27 cellular contexts compared by ENCODE assay signal in the genomic region with DNA sequence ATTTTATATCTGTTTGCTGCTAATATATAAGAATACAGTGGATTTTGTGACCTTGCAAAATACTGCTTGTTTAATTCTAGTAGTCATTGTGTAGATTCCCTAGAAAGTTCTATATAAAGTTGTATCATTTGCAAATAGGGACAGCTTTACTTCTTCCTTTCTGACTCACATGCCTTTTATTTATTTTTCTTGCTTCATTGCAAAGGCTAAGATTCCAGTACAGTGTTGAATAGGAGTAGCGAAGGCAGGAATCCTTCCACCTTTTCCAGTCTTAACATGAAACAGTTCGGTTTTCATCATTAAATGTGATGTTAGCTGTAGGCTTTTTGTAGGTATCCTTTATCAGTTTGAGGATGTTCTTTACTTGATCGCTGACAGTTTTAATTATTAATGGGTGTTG. TPM values are rescaled to one million over a fixed set of nuclear protein-coding genes. Genes with fewer than 3 reads are reported as not detected.
DNase-seq lines count a peak whose midpoint lies in the region; ATAC-seq and TF ChIP-seq lines count a peak whose summit lies in the region.
"Had no signal": no experiment of that assay in that cellular context is flagged by ENCODE, and none has a peak within 500 bp of the region (broad histone marks: within the 10 kb centered on the region; RNA-seq: fewer than 3 reads in every experiment).

No MANE protein-coding gene starts in this region.

- peak overlapping the region; percentile 75 to 88 for H3K27ac Mint-ChIP-seq in natural killer cell treated with Interleukin-12 subunit alpha and Interleukin-12 subunit beta and Interleukin-15 and Interleukin-18, amount 100 ng/mL, for 72 hours
- peak overlapping the region in 1 of 2 donors; percentile 84 for H3K27ac Mint-ChIP-seq in natural killer cell
- H3K27ac Mint-ChIP-seq in naive thymus-derived CD8-positive, alpha-beta T cell, result peak overlapping the region in 8 of 10 donors; percentile 75 to 97 (median 86)
- no peak overlapping the region for H3K27ac Mint-ChIP-seq in T-helper 2 cell treated with Interferon-gamma antibody and Interleukin-4, amounts not matched to agents 5 μg/mL and 100 μg/mL, for 36 hours
- H3K27ac Mint-ChIP-seq: activated CD8-positive, alpha-beta memory T cell treated with anti-CD3 and anti-CD28 coated beads, Interleukin-2, amount 10 ng/mL, durations not matched to agents 7 days and 5 days had no signal

- peak overlapping the region; percentile 98 for H3K27ac ChIP-seq in RWPE2 (ENCODE audit: poor library complexity, severe bottlenecking)
- H3K27ac ChIP-seq in testis, result no peak overlapping the region
- H3K27ac ChIP-seq: C4-2B, foreskin keratinocyte, KMS-11, VCaP had no signal

- 95 to 97% methylated on average over 3 of the region's 3 CpGs for WGBS in testis, 2 donors

- H3K9me3 ChIP-seq in RWPE2 (ENCODE audit: severe bottlenecking) (peaks cover 17% of the 10 kb centered on the region), testis (no peaks in the 10 kb centered on the region)

- H3K27me3 Mint-ChIP-seq in natural killer cell treated with Interleukin-12 subunit alpha and Interleukin-12 subunit beta and Interleukin-15 and Interleukin-18, amount 100 ng/mL, for 72 hours, result no peaks in the 10 kb centered on the region
- H3K27me3 Mint-ChIP-seq in natural killer cell (ENCODE audit: low read depth in 2 of 2), result no peaks in the 10 kb centered on the region
- no peaks in the 10 kb centered on the region for H3K27me3 Mint-ChIP-seq in naive thymus-derived CD8-positive, alpha-beta T cell
- no peaks in the 10 kb centered on the region for H3K27me3 Mint-ChIP-seq in T-helper 2 cell treated with Interferon-gamma antibody and Interleukin-4, amounts not matched to agents 5 μg/mL and 100 μg/mL, for 36 hours (ENCODE audit: low read depth)
- H3K27me3 Mint-ChIP-seq: activated CD8-positive, alpha-beta memory T cell treated with anti-CD3 and anti-CD28 coated beads, Interleukin-2, amount 10 ng/mL, durations not matched to agents 7 days and 5 days; effector memory CD8-positive, alpha-beta T cell; stimulated activated naive CD8-positive, alpha-beta T cell treated with anti-CD3 and anti-CD28 coated beads, Interleukin-15, Interleukin-2, amounts not matched to agents 100 ng/mL and 50 ng/mL, for 24 hours had no signal

- H3K36me3 Mint-ChIP-seq in natural killer cell treated with Interleukin-12 subunit alpha and Interleukin-12 subunit beta and Interleukin-15 and Interleukin-18, amount 100 ng/mL, for 72 hours, result peaks cover 26% of the 10 kb centered on the region
- H3K36me3 Mint-ChIP-seq in natural killer cell, result peaks cover 8% of the 10 kb centered on the region
- peaks cover 6 to 37% (median 6%) of the 10 kb centered on the region in 3 donors for H3K36me3 Mint-ChIP-seq in naive thymus-derived CD8-positive, alpha-beta T cell
- H3K36me3 Mint-ChIP-seq in T-helper 2 cell treated with Interferon-gamma antibody and Interleukin-4, amounts not matched to agents 5 μg/mL and 100 μg/mL, for 36 hours (ENCODE audit: low read depth), result peaks cover 56% of the 10 kb centered on the region

- no peak for DNase-seq in natural killer cell treated with Interleukin-12 subunit alpha and Interleukin-12 subunit beta and Interleukin-15 and Interleukin-18, amount 100 ng/mL, for 72 hours (ENCODE audit: low spot score)
- DNase-seq in natural killer cell (no peak), RWPE2 (ENCODE audit: low spot score) (no peak), COLO829 (ENCODE audit: low spot score) (no peak), testis (no peak)
- no peak for DNase-seq in naive thymus-derived CD8-positive, alpha-beta T cell
- DNase-seq in T-helper 2 cell treated with Interferon-gamma antibody and Interleukin-4, amounts not matched to agents 5 μg/mL and 100 μg/mL, for 36 hours (ENCODE audit: low spot score), result no peak
- DNase-seq: activated CD4-positive, alpha-beta T cell treated with anti-CD3 and anti-CD28 coated beads for 48 hours; activated CD8-positive, alpha-beta memory T cell treated with anti-CD3 and anti-CD28 coated beads, Interleukin-2, amount 10 ng/mL, durations not matched to agents 7 days and 5 days; caudate nucleus; cortex of kidney; effector memory CD8-positive, alpha-beta T cell; HFFc6; NCI-H1436 treated with DMSO at 0.1 percent for 48 hours; NCI-H2107; Right ventricle myocardium superior; T-helper 9 cell; trophoblast cell had no signal

- H3K36me3 ChIP-seq in RWPE2 (ENCODE audit: low read depth) (no peaks in the 10 kb centered on the region; the same call in 1 of the 2 replicates), testis (ENCODE audit: low read depth, missing control alignments) (no peaks in the 10 kb centered on the region)
- H3K36me3 ChIP-seq: esophagus muscularis mucosa had no signal

- no peak overlapping the region for H3K4me3 ChIP-seq in RWPE2 (ENCODE audit: severe bottlenecking)
- no peak overlapping the region for H3K4me3 ChIP-seq in testis
- H3K4me3 ChIP-seq: esophagus muscularis mucosa, lung had no signal

- TF ChIP-seq CTCF in natural killer cell (IDR thresholded peaks at IDR 0.05), result no peak
- TF ChIP-seq CTCF in RWPE2 (IDR thresholded peaks at IDR 0.05; ENCODE audit: poor library complexity, severe bottlenecking), result no peak
- TF ChIP-seq CTCF in testis (IDR thresholded peaks at IDR 0.05), result no peak

- POLR2A ChIA-PET in naive thymus-derived CD8-positive, alpha-beta T cell (lab: Charles Lee), result interaction anchor here (2.8 to 13.7 kb wide), 2 partner anchors 8 to 13 kb away, joined by 12 to 292 read pairs; no protein-coding TSS in a partner anchor

- H3K4me1 Mint-ChIP-seq in natural killer cell treated with Interleukin-12 subunit alpha and Interleukin-12 subunit beta and Interleukin-15 and Interleukin-18, amount 100 ng/mL, for 72 hours (ENCODE audit: low read depth in 2 of 2), result peaks cover 66 to 76% of the 10 kb centered on the region in 2 donors
- peaks cover 66 to 78% of the 10 kb centered on the region in 2 donors for H3K4me1 Mint-ChIP-seq in natural killer cell
- H3K4me1 Mint-ChIP-seq in naive thymus-derived CD8-positive, alpha-beta T cell, result peaks cover 41 to 98% (median 90%) of the 10 kb centered on the region in 4 donors
- H3K4me1 Mint-ChIP-seq in T-helper 2 cell treated with Interferon-gamma antibody and Interleukin-4, amounts not matched to agents 5 μg/mL and 100 μg/mL, for 36 hours (ENCODE audit: low read depth), result peaks cover 66% of the 10 kb centered on the region

- no peaks in the 10 kb centered on the region for H3K9me3 Mint-ChIP-seq in natural killer cell treated with Interleukin-12 subunit alpha and Interleukin-12 subunit beta and Interleukin-15 and Interleukin-18, amount 100 ng/mL, for 72 hours
- no peaks in the 10 kb centered on the region for H3K9me3 Mint-ChIP-seq in natural killer cell
- H3K9me3 Mint-ChIP-seq in naive thymus-derived CD8-positive, alpha-beta T cell, result peaks cover 0 to 3% (median 0%) of the 10 kb centered on the region in 9 donors
- peaks cover 24% of the 10 kb centered on the region for H3K9me3 Mint-ChIP-seq in T-helper 2 cell treated with Interferon-gamma antibody and Interleukin-4, amounts not matched to agents 5 μg/mL and 100 μg/mL, for 36 hours
- H3K9me3 Mint-ChIP-seq: effector memory CD8-positive, alpha-beta T cell had no signal

- peaks cover 31% of the 10 kb centered on the region for H3K4me1 ChIP-seq in RWPE2 (ENCODE audit: insufficient read depth, poor library complexity, severe bottlenecking)
- peaks cover 20% of the 10 kb centered on the region for H3K4me1 ChIP-seq in testis

- no peak overlapping the region for H3K4me3 Mint-ChIP-seq in natural killer cell treated with Interleukin-12 subunit alpha and Interleukin-12 subunit beta and Interleukin-15 and Interleukin-18, amount 100 ng/mL, for 72 hours
- no peak overlapping the region for H3K4me3 Mint-ChIP-seq in natural killer cell
- peak overlapping the region in 2 of 10 donors; percentile 22 to 33 for H3K4me3 Mint-ChIP-seq in naive thymus-derived CD8-positive, alpha-beta T cell
- H3K4me3 Mint-ChIP-seq in T-helper 2 cell treated with Interferon-gamma antibody and Interleukin-4, amounts not matched to agents 5 μg/mL and 100 μg/mL, for 36 hours, result no peak overlapping the region
- H3K4me3 Mint-ChIP-seq: activated CD8-positive, alpha-beta memory T cell treated with anti-CD3 and anti-CD28 coated beads, Interleukin-2, amount 10 ng/mL, durations not matched to agents 7 days and 5 days; effector memory CD8-positive, alpha-beta T cell; HFFc6; stimulated activated naive CD8-positive, alpha-beta T cell treated with anti-CD3 and anti-CD28 coated beads, Interleukin-15, Interleukin-2, amounts not matched to agents 100 ng/mL and 50 ng/mL, for 24 hours had no signal

- no peak for TF ChIP-seq POLR2A in testis (IDR thresholded peaks at IDR 0.05)

- ATAC-seq in natural killer cell treated with Interleukin-12 subunit alpha and Interleukin-12 subunit beta and Interleukin-15 and Interleukin-18, amount 100 ng/mL, for 72 hours, result no peak
- ATAC-seq in natural killer cell (no peak), RWPE2 (ENCODE audit: low read depth) (no peak)
- no peak for ATAC-seq in naive thymus-derived CD8-positive, alpha-beta T cell
- ATAC-seq: activated CD8-positive, alpha-beta memory T cell treated with anti-CD3 and anti-CD28 coated beads, Interleukin-2, amount 10 ng/mL, durations not matched to agents 7 days and 5 days; activated naive CD4-positive, alpha-beta T cell treated with anti-CD3 and anti-CD28 coated beads, Interleukin-2, amount 50 U/mL, for 72 hours; effector memory CD8-positive, alpha-beta T cell; foreskin keratinocyte; sciatic nerve had no signal

- H3K27me3 ChIP-seq in RWPE2 (ENCODE audit: insufficient read depth, poor library complexity, severe bottlenecking) (no peaks in the 10 kb centered on the region), testis (no peaks in the 10 kb centered on the region)
- H3K27me3 ChIP-seq: esophagus muscularis mucosa, foreskin keratinocyte had no signal

- intact Hi-C loops in natural killer cell (cut with micrococcal nuclease) (no loop called here), testis (cut with DNase I; ENCODE audit: low total_unique reads) (no loop called here)

RNA-seq across cellular contexts. Expression of a gene that starts 58.1 kb away (rescaled TPM):
- total RNA-seq in natural killer cell treated with Interleukin-12 subunit alpha and Interleukin-12 subunit beta and Interleukin-15 and Interleukin-18, amount 100 ng/mL, for 72 hours, result 100 to 1,000 TPM in 1 of 2 donors, 10 to 100 TPM in 1; 82.4 to 124 TPM
- total RNA-seq in natural killer cell, result 100 to 1,000 TPM; 299 to 456 (median 329) TPM
- total RNA-seq in naive thymus-derived CD8-positive, alpha-beta T cell, result 100 to 1,000 TPM; 300 to 315 TPM
- 10 to 100 TPM; 29.3 to 44.5 (median 31.6) TPM for polyA plus RNA-seq in naive thymus-derived CD8-positive, alpha-beta T cell
- total RNA-seq in testis, result 10 to 100 TPM; 65.1 to 80.1 TPM
- 66.7 TPM for polyA plus RNA-seq in testis (ENCODE audit: insufficient read depth, low read depth, low replicate concordance)
